Comparison of ENCODE assay signal across 19 cellular contexts in genomic region chr4:6538586-6538985, GRCh38. TPM values are rescaled to one million over a fixed set of nuclear protein-coding genes. Genes with fewer than 3 reads are reported as not detected.
DNase-seq lines count a peak whose midpoint lies in the region; ATAC-seq and TF ChIP-seq lines count a peak whose summit lies in the region.
"Had no signal": no experiment of that assay in that cellular context is flagged by ENCODE, and none has a peak within 500 bp of the region (broad histone marks: within the 10 kb centered on the region; RNA-seq: fewer than 3 reads in every experiment).

No MANE protein-coding gene starts in this region.

- no peak for ATAC-seq in activated T-helper 17 cell treated with anti-CD3 and anti-CD28 coated beads, Interleukin-2, amount 50 U/mL, for 72 hours (replicated peaks)
- ATAC-seq: foreskin keratinocyte, left cardiac atrium had no signal

- H3K27me3 ChIP-seq in BE2C (no peaks in the 10 kb centered on the region; the same call in 1 of the 2 replicates), SJCRH30 (no peaks in the 10 kb centered on the region)
- H3K27me3 ChIP-seq: foreskin keratinocyte, upper lobe of left lung had no signal

- no peaks in the 10 kb centered on the region for H3K4me1 ChIP-seq in BE2C
- H3K4me1 ChIP-seq in SJCRH30, result no peaks in the 10 kb centered on the region
- H3K4me1 ChIP-seq: foreskin keratinocyte, stomach, upper lobe of left lung had no signal

- H3K27ac ChIP-seq in SJCRH30, result no peak overlapping the region
- H3K27ac ChIP-seq: epithelial cell of prostate, foreskin keratinocyte, SK-N-MC, stomach, upper lobe of left lung had no signal

- H3K9me3 Mint-ChIP-seq in activated T-helper 17 cell treated with anti-CD3 and anti-CD28 coated beads, Interleukin-2, amount 50 U/mL, for 72 hours, result peaks cover 7% of the 10 kb centered on the region
- H3K9me3 Mint-ChIP-seq: activated naive CD8-positive, alpha-beta T cell treated with anti-CD3 and anti-CD28 coated beads for 36 hours had no signal

- DNase-seq in BE2C (peak; percentile 28), DMS79 (lab: John Stamatoyannopoulos, UW) (peak; percentile 51), NCI-H345 (lab: John Stamatoyannopoulos, UW) (peak; percentile 43), cerebellum (ENCODE audit: low spot score) (peak; percentile 48), kidney glomerular epithelial cell (lab: John Stamatoyannopoulos, UW) (no peak), SJCRH30 (no peak)
- DNase-seq in activated CD8-positive, alpha-beta memory T cell treated with anti-CD3 and anti-CD28 coated beads for 24 hours, result no peak
- DNase-seq: activated naive CD8-positive, alpha-beta T cell treated with anti-CD3 and anti-CD28 coated beads for 36 hours; foreskin keratinocyte; Kasumi-1; left cardiac atrium; NCI-H1694 treated with DMSO at 0.1 percent for 48 hours; nephron progenitor cell; stimulated activated CD4-positive, alpha-beta T cell treated with anti-CD3 and anti-CD28 coated beads, Interleukin-2, amount 100 ng/mL, for 48 hours; stomach; upper lobe of left lung had no signal

- no peaks in the 10 kb centered on the region for H3K4me1 Mint-ChIP-seq in activated T-helper 17 cell treated with anti-CD3 and anti-CD28 coated beads, Interleukin-2, amount 50 U/mL, for 72 hours
- H3K4me1 Mint-ChIP-seq: activated naive CD8-positive, alpha-beta T cell treated with anti-CD3 and anti-CD28 coated beads for 36 hours; nephron progenitor cell had no signal

- peaks cover 18% of the 10 kb centered on the region for H3K27me3 Mint-ChIP-seq in activated T-helper 17 cell treated with anti-CD3 and anti-CD28 coated beads, Interleukin-2, amount 50 U/mL, for 72 hours

- H3K4me3 Mint-ChIP-seq in activated T-helper 17 cell treated with anti-CD3 and anti-CD28 coated beads, Interleukin-2, amount 50 U/mL, for 72 hours, result no peak overlapping the region
- H3K4me3 Mint-ChIP-seq: activated naive CD8-positive, alpha-beta T cell treated with anti-CD3 and anti-CD28 coated beads for 36 hours; nephron progenitor cell had no signal

- H3K36me3 Mint-ChIP-seq in activated T-helper 17 cell treated with anti-CD3 and anti-CD28 coated beads, Interleukin-2, amount 50 U/mL, for 72 hours (ENCODE audit: low read depth), result no peaks in the 10 kb centered on the region
- H3K36me3 Mint-ChIP-seq: activated naive CD8-positive, alpha-beta T cell treated with anti-CD3 and anti-CD28 coated beads for 36 hours had no signal

- H3K4me3 ChIP-seq in BE2C (ENCODE audit: low read depth, low read length), result no peak overlapping the region
- no peak overlapping the region for H3K4me3 ChIP-seq in SJCRH30
- H3K4me3 ChIP-seq: SK-N-MC, stomach, upper lobe of left lung had no signal

- no peak overlapping the region for H3K27ac Mint-ChIP-seq in activated T-helper 17 cell treated with anti-CD3 and anti-CD28 coated beads, Interleukin-2, amount 50 U/mL, for 72 hours
- H3K27ac Mint-ChIP-seq: activated naive CD8-positive, alpha-beta T cell treated with anti-CD3 and anti-CD28 coated beads for 36 hours; nephron progenitor cell had no signal

- TF ChIP-seq CTCF in BE2C (IDR thresholded peaks at IDR 0.05; ENCODE audit: low read depth, low read length), result no peak

- H3K9me3 ChIP-seq in BE2C (no peaks in the 10 kb centered on the region), SJCRH30 (replicated peaks) (peaks cover 7% of the 10 kb centered on the region; the same call in 1 of the 2 replicates)

- H3K36me3 ChIP-seq in BE2C, result no peaks in the 10 kb centered on the region
- H3K36me3 ChIP-seq in SJCRH30, result no peaks in the 10 kb centered on the region
- H3K36me3 ChIP-seq: stomach, upper lobe of left lung had no signal

RNA-seq across cellular contexts. Expression of gene MAN2B2, which starts 36.4 kb away (rescaled TPM):
- 1.9 TPM for polyA plus RNA-seq in BE2C (2012; ENCODE audit: insufficient read depth, insufficient read length, low read depth)
- total RNA-seq in cerebellum, result 6.4 TPM
- total RNA-seq in activated T-helper 17 cell treated with anti-CD3 and anti-CD28 coated beads, Interleukin-2, amount 50 U/mL, for 72 hours, result 10 to 100 TPM; 19.5 to 20.3 TPM
- 8.9 and 9.1 TPM in 2 replicates for total RNA-seq in SJCRH30 (2014; rRNA removed; shearing (Covaris generic))

Comparison
In these comparisons a context has a peak if more than half of its experiments do, and no peak if none do; other contexts are left out.
1. DNase-seq: peak in BE2C (single experiment), DMS79 (single experiment), NCI-H345 (single experiment) and cerebellum (single experiment); none in activated CD8-positive, alpha-beta memory T cell treated with anti-CD3 and anti-CD28 coated beads for 24 hours (single experiment), kidney glomerular epithelial cell (single experiment) and SJCRH30 (0 of 2).